Comparison of ENCODE assay signal across 1 cellular context in the genomic region with DNA sequence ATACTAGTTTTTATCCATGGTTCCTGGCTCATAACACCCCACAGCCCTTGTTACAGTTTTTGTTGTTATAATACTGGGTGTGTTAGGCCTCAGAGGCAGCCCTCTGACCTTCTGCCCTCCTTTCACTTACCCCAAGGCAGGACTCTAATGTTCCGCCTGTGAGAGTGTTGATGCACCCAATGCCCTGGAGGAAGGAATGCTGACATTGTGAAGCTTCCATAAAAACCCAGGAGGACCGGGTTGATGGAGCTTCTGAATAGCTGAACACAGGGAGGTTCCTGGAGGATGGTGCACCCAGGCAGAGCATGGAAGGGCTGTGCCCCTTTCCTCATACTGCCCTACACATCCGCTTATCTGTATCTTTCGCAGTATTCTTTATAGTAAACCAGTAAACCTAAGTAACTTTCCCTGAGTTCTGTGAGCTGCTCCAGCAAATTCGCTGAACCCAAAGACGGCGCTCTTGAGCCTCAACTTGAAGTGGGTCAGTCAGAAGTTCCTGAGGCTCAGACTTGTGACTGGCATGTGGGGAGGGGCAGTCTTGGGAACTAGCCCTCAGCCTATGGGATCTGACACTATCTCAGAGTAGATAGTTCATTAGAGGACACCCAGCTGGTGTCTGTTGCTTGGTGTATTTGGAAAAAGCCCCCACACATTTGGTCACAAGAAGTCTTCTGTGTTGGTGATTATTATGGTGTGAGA.
TF ChIP-seq lines count a peak whose summit lies in the region.

No MANE protein-coding gene starts in this region.

TF ChIP-seq in GM23338, 12 proteins besides CTCF, POLR2A, EP300 and RAD21 (continued from another document):
- TF ChIP-seq ETS1 (IDR thresholded peaks at IDR 0.05) (no peak), EZH2 (IDR thresholded peaks at IDR 0.05; ENCODE audit: low read depth, unreplicated experiment) (no peak), CREB1 (CRISPR knock-in tag; IDR thresholded peaks at IDR 0.05; ENCODE audit: low read depth) (no peak), POLR2AphosphoS5 (IDR thresholded peaks at IDR 0.05; ENCODE audit: low read depth) (no peak), JUNB (IDR thresholded peaks at IDR 0.05; ENCODE audit: unreplicated experiment) (no peak), ZNF114 (CRISPR knock-in tag; IDR thresholded peaks at IDR 0.05) (no peak)
- TF ChIP-seq, protein P1, sequence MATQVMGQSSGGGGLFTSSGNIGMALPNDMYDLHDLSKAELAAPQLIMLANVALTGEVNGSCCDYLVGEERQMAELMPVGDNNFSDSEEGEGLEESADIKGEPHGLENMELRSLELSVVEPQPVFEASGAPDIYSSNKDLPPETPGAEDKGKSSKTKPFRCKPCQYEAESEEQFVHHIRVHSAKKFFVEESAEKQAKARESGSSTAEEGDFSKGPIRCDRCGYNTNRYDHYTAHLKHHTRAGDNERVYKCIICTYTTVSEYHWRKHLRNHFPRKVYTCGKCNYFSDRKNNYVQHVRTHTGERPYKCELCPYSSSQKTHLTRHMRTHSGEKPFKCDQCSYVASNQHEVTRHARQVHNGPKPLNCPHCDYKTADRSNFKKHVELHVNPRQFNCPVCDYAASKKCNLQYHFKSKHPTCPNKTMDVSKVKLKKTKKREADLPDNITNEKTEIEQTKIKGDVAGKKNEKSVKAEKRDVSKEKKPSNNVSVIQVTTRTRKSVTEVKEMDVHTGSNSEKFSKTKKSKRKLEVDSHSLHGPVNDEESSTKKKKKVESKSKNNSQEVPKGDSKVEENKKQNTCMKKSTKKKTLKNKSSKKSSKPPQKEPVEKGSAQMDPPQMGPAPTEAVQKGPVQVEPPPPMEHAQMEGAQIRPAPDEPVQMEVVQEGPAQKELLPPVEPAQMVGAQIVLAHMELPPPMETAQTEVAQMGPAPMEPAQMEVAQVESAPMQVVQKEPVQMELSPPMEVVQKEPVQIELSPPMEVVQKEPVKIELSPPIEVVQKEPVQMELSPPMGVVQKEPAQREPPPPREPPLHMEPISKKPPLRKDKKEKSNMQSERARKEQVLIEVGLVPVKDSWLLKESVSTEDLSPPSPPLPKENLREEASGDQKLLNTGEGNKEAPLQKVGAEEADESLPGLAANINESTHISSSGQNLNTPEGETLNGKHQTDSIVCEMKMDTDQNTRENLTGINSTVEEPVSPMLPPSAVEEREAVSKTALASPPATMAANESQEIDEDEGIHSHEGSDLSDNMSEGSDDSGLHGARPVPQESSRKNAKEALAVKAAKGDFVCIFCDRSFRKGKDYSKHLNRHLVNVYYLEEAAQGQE (IDR thresholded peaks at IDR 0.05; ENCODE audit: unreplicated experiment): no peak
